Comparison of ENCODE assay signal across 8 cellular contexts in genomic region chrX:17812763-17813162, GRCh38. TPM values are rescaled to one million over a fixed set of nuclear protein-coding genes. Genes with fewer than 3 reads are reported as not detected.
DNase-seq lines count a peak whose midpoint lies in the region; ATAC-seq and TF ChIP-seq lines count a peak whose summit lies in the region.

No MANE protein-coding gene starts in this region.

- no peak overlapping the region for H3K9ac ChIP-seq in MM.1S (ENCODE audit: low read length)

- TF ChIP-seq CTCF in MM.1S (IDR thresholded peaks at IDR 0.05; ENCODE audit: low read length) (peak; percentile 39), osteoblast (IDR thresholded peaks at IDR 0.05; ENCODE audit: extremely low read depth, low read depth, low read length) (peak; percentile 61)

- H3K4me2 ChIP-seq in MM.1S (ENCODE audit: low read depth, low read length) (no peak overlapping the region), osteoblast (ENCODE audit: insufficient read depth, low read length) (no peak overlapping the region)

- DNase-seq in EH (ENCODE audit: low read depth) = peak; percentile 1
- no peak for DNase-seq in MM.1S
- peak; percentile 20 to 39 for DNase-seq in dermis microvascular lymphatic vessel endothelial cell (ENCODE audit: low read depth in 2 of 2)
- no peak for DNase-seq in osteoblast (ENCODE audit: insufficient read length, low spot score, missing footprints)
- DNase-seq in activated CD8-positive, alpha-beta memory T cell treated with anti-CD3 and anti-CD28 coated beads for 24 hours = no peak
- DNase-seq in inferior parietal cortex (ENCODE audit: extremely low spot score) = no peak

- H3K4me1 ChIP-seq in MM.1S (ENCODE audit: low read length) (no peaks in the 10 kb centered on the region), osteoblast (ENCODE audit: insufficient read depth, low read length) (peaks cover 10% of the 10 kb centered on the region)

- H3K9me2 ChIP-seq in MM.1S (replicated peaks; ENCODE audit: insufficient read depth, low read length) = no peaks in the 10 kb centered on the region

- no peaks in the 10 kb centered on the region for H4K20me1 ChIP-seq in MM.1S (ENCODE audit: insufficient read depth, low read length)
- no peaks in the 10 kb centered on the region for H4K20me1 ChIP-seq in osteoblast (ENCODE audit: insufficient read depth, low read length)

- no peak for ATAC-seq in HG03342 (IDR thresholded peaks at IDR 0.05; ENCODE audit: unreplicated experiment)
- ATAC-seq in HG03135 (IDR thresholded peaks at IDR 0.05; ENCODE audit: unreplicated experiment) = no peak

- H3K36me3 ChIP-seq in MM.1S (replicated peaks; ENCODE audit: insufficient read depth, low read length) = no peaks in the 10 kb centered on the region
- H3K36me3 ChIP-seq in osteoblast (ENCODE audit: insufficient read depth, low read length) = no peaks in the 10 kb centered on the region

- H3F3A ChIP-seq in MM.1S (ENCODE audit: insufficient read depth, low read length) = no peaks in the 10 kb centered on the region

- H2AFZ ChIP-seq in MM.1S (ENCODE audit: low read length) (no peak overlapping the region), osteoblast (ENCODE audit: low read length) (no peak overlapping the region)

- H3K27ac ChIP-seq in MM.1S (ENCODE audit: low read length) (no peak overlapping the region), osteoblast (ENCODE audit: low read depth, low read length) (no peak overlapping the region)

- H3K4me3 ChIP-seq in MM.1S (ENCODE audit: low read length) = no peak overlapping the region
- no peak overlapping the region for H3K4me3 ChIP-seq in osteoblast (ENCODE audit: insufficient read depth, low read length)

- H3K27me3 ChIP-seq in MM.1S (replicated peaks; ENCODE audit: insufficient read depth, low read length) (no peaks in the 10 kb centered on the region), osteoblast (ENCODE audit: insufficient read depth, low read length) (no peaks in the 10 kb centered on the region)

- H3K9me3 ChIP-seq in MM.1S (replicated peaks; ENCODE audit: insufficient read depth, low read length) (no peaks in the 10 kb centered on the region), osteoblast (ENCODE audit: low read depth, low read length) (no peaks in the 10 kb centered on the region)

- H3K79me2 ChIP-seq in MM.1S (ENCODE audit: low read length) (no peaks in the 10 kb centered on the region), osteoblast (ENCODE audit: insufficient read depth, low read length) (no peaks in the 10 kb centered on the region)

RNA-seq across cellular contexts. Expression of gene RAI2, which starts 48.3 kb away (rescaled TPM):
- total RNA-seq in dermis microvascular lymphatic vessel endothelial cell (1.2 and 3.3 TPM in 2 replicates), osteoblast (under 0.01 and 0.36 TPM in 2 replicates)

Comparison
In these comparisons a context has a peak if more than half of its experiments do, and no peak if none do; other contexts are left out.
1. DNase-seq: peak in EH (single experiment) and dermis microvascular lymphatic vessel endothelial cell (2 of 2); none in MM.1S (single experiment), osteoblast (single experiment), activated CD8-positive, alpha-beta memory T cell treated with anti-CD3 and anti-CD28 coated beads for 24 hours (single experiment) and inferior parietal cortex (single experiment).